23 cellular contexts compared by ENCODE assay signal in the genomic region with DNA sequence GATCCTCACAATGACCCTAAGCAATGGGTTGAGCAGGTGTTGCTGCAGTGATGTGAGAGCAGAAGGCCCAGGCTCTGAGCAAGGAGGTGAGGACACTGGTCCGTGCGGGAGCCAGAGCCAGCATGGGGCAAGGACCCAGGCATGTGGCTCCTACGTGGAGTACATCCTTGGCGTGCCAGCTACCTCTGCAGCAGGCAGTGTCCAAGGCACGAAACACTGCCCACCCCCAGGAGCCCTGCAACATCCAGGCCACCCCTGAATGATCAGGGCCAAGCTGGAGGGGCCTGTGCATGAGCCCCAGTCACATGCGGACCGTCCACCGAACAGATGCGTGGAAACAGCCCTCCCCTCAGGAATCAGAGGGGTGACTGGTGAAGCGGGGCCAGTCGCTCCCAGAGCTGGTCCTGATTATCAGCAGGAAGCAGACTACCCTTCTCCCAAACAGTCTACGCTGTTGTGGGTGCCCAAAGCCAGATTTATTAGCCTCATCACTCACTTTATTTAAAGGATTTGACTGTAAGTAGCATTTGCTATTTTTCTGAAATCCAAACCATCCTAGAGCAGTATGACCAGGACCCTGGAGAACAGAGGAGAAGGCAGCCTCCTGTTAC. TPM values are rescaled to one million over a fixed set of nuclear protein-coding genes. Genes with fewer than 3 reads are reported as not detected.
A peak's percentile ranks its signal among the peaks of the same experiment; 100 is the strongest.
DNase-seq lines count a peak whose midpoint lies in the region; ATAC-seq, FAIRE-seq and TF ChIP-seq lines count a peak whose summit lies in the region.
"Had no signal": no experiment of that assay in that cellular context is flagged by ENCODE, and none has a peak within 500 bp of the region (broad histone marks: within the 10 kb centered on the region; RNA-seq: fewer than 3 reads in every experiment).

No MANE protein-coding gene starts in this region.

- H3K4me2 ChIP-seq in H9 (ENCODE audit: insufficient read depth, insufficient read length, low read length), result no peak overlapping the region
- no peak overlapping the region for H3K4me2 ChIP-seq in neuronal stem cell (ENCODE audit: insufficient read depth, low read length, poor library complexity, severe bottlenecking)
- H3K4me2 ChIP-seq: BLaER1 had no signal

- H3K56ac ChIP-seq in H9 (ENCODE audit: insufficient read length, low read depth, low read length), result no peak overlapping the region

- no peak overlapping the region for H2BK12ac ChIP-seq in H9 (ENCODE audit: insufficient read length, low read depth, low read length)
- no peak overlapping the region for H2BK12ac ChIP-seq in neuronal stem cell (ENCODE audit: low read length)

- H2BK120ac ChIP-seq in H9 (ENCODE audit: low read depth, low read length, poor library complexity, severe bottlenecking) (no peak overlapping the region), neuronal stem cell (ENCODE audit: low read depth, low read length) (no peak overlapping the region)

- no peak for TF ChIP-seq CTCF in H9 (conservative IDR thresholded peaks at IDR 0.05)
- TF ChIP-seq CTCF in upper lobe of right lung (IDR thresholded peaks at IDR 0.05), result no peak

- H2AK5ac ChIP-seq in H9 (ENCODE audit: insufficient read length, low read length) (no peak overlapping the region), neuronal stem cell (ENCODE audit: low read depth, low read length) (no peak overlapping the region)

- H2BK5ac ChIP-seq in H9 (ENCODE audit: insufficient read length, low read length), result no peak overlapping the region
- no peak overlapping the region for H2BK5ac ChIP-seq in neuronal stem cell (ENCODE audit: low read length)

- H3K4me1 ChIP-seq in H9 (ENCODE audit: insufficient read depth, low read length), result no peaks in the 10 kb centered on the region
- H3K4me1 ChIP-seq in neuronal stem cell (ENCODE audit: control insufficient read depth in 2 of 2, insufficient read depth in 1 of 2, low read depth in 1 of 2, low read length in 2 of 2), result peaks cover 0 to 12% of the 10 kb centered on the region in 2 donors
- no peaks in the 10 kb centered on the region for H3K4me1 ChIP-seq in upper lobe of right lung
- H3K4me1 ChIP-seq: Caco-2 had no signal

- peaks cover 27% of the 10 kb centered on the region for H3K27me3 Mint-ChIP-seq in H9 (ENCODE audit: low read depth)
- H3K27me3 Mint-ChIP-seq: CD4-positive, CD25-positive, alpha-beta regulatory T cell had no signal

- no peak overlapping the region for H3K18ac ChIP-seq in H9 (ENCODE audit: insufficient read length, low read depth, low read length)
- no peak overlapping the region for H3K18ac ChIP-seq in neuronal stem cell (ENCODE audit: low read length)

- no peak overlapping the region for H2BK20ac ChIP-seq in H9 (ENCODE audit: low read depth, low read length, poor library complexity, severe bottlenecking)

- H3K9me3 Mint-ChIP-seq in H9, result no peaks in the 10 kb centered on the region
- H3K9me3 Mint-ChIP-seq: CD8-positive, alpha-beta T cell had no signal

- H3K4ac ChIP-seq in H9 (ENCODE audit: low read depth, low read length) (no peak overlapping the region), neuronal stem cell (ENCODE audit: low read length) (no peak overlapping the region)

- H3K4me3 ChIP-seq in neuronal stem cell (ENCODE audit: low read length in 2 of 2) (no peak overlapping the region), upper lobe of right lung (no peak overlapping the region)
- H3K4me3 ChIP-seq: BLaER1, GM12878, GM23248 had no signal

- no peak overlapping the region for H3T11ph ChIP-seq in H9 (ENCODE audit: low read length)

- H3K4me3 Mint-ChIP-seq in H9, result no peak overlapping the region
- H3K4me3 Mint-ChIP-seq: CD4-positive, CD25-positive, alpha-beta regulatory T cell; CD8-positive, alpha-beta T cell had no signal

- H3K9ac ChIP-seq in H9 (ENCODE audit: extremely low read depth, insufficient read length, low read length), result no peak overlapping the region
- no peak overlapping the region for H3K9ac ChIP-seq in neuronal stem cell (ENCODE audit: low read depth, low read length, poor library complexity)
- H3K9ac ChIP-seq: BLaER1, GM23248 had no signal

- no peaks in the 10 kb centered on the region for H4K20me1 ChIP-seq in H9 (ENCODE audit: control insufficient read depth, insufficient read depth, insufficient read length)
- H4K20me1 ChIP-seq: BLaER1 had no signal

- no peak overlapping the region for H2AFZ ChIP-seq in H9 (ENCODE audit: low read length)
- no peak overlapping the region for H2AFZ ChIP-seq in neuronal stem cell (ENCODE audit: low read length)
- H2AFZ ChIP-seq: GM23248 had no signal

- no peak overlapping the region for H2BK15ac ChIP-seq in H9 (ENCODE audit: low read depth, low read length)
- no peak overlapping the region for H2BK15ac ChIP-seq in neuronal stem cell (ENCODE audit: low read length)

- no peak for FAIRE-seq in GM19239 (lab: Jason Lieb, UNC)
- FAIRE-seq: GM12878, H1 had no signal

- H4K91ac ChIP-seq in H9 (ENCODE audit: insufficient read length, low read depth, low read length), result no peak overlapping the region
- H4K91ac ChIP-seq in neuronal stem cell (ENCODE audit: low read depth, low read length, poor library complexity), result no peak overlapping the region

- H3K23ac ChIP-seq in H9 (ENCODE audit: insufficient read length, low read depth, low read length) (no peak overlapping the region), neuronal stem cell (ENCODE audit: low read depth, low read length, poor library complexity) (peak overlapping the region; percentile 6)

- H3K27me3 ChIP-seq in H9 (ENCODE audit: insufficient read depth, low read length) (no peaks in the 10 kb centered on the region; the same call in 1 of the 2 replicates), neuronal stem cell (ENCODE audit: control insufficient read depth in 3 of 3, insufficient read depth in 3 of 3, low read depth in 1 of 3, low read length in 3 of 3) (peaks cover 0 to 4% (median 0%) of the 10 kb centered on the region in 3 experiments), upper lobe of right lung (peaks cover 18% of the 10 kb centered on the region)
- H3K27me3 ChIP-seq: BLaER1 had no signal

- peak overlapping the region; percentile 36; the same call in 1 of the 2 replicates for H3K14ac ChIP-seq in H9 (ENCODE audit: insufficient read depth, low read length)
- no peak overlapping the region for H3K14ac ChIP-seq in neuronal stem cell (ENCODE audit: low read length)

- no peaks in the 10 kb centered on the region for H3K23me2 ChIP-seq in H9 (ENCODE audit: insufficient read length, low read depth, low read length, poor library complexity, severe bottlenecking)

- no peaks in the 10 kb centered on the region for H3K9me3 ChIP-seq in H9 (ENCODE audit: control insufficient read depth, low read depth, low read length)
- H3K9me3 ChIP-seq in neuronal stem cell (replicated peaks in 1 of 2; ENCODE audit: control insufficient read depth in 2 of 2, insufficient read depth in 1 of 2, low read depth in 1 of 2, low read length in 2 of 2), result no peaks in the 10 kb centered on the region
- no peaks in the 10 kb centered on the region for H3K9me3 ChIP-seq in upper lobe of right lung
- H3K9me3 ChIP-seq: BLaER1, Caco-2 had no signal

- no peaks in the 10 kb centered on the region for H3K79me1 ChIP-seq in H9 (ENCODE audit: insufficient read depth, low read depth, low read length, poor library complexity, severe bottlenecking)
- H3K79me1 ChIP-seq in neuronal stem cell (ENCODE audit: low read depth, low read length), result no peaks in the 10 kb centered on the region

- intact Hi-C loops in upper lobe of right lung (cut with DNase I), result no loop called here

- DNase-seq in H9, result no peak
- no peak for DNase-seq in neuronal stem cell (ENCODE audit: low spot score)
- DNase-seq in upper lobe of right lung, result peak; percentile 52
- DNase-seq in RKO (ENCODE audit: low spot score), result no peak
- DNase-seq in DMS53 treated with DMSO at 0.1 percent for 48 hours (lab: John Stamatoyannopoulos, UW; ENCODE audit: unreplicated experiment), result no peak
- no peak for DNase-seq in GM19239 (ENCODE audit: insufficient read length, low spot score)
- DNase-seq: Caco-2; CD4-positive, CD25-positive, alpha-beta regulatory T cell; CD8-positive, alpha-beta T cell; DMS153; DMS79; EL; GDM1; GM23248; H7 had no signal

- H4K8ac ChIP-seq in H9 (replicated peaks; ENCODE audit: insufficient read length, low read depth, low read length) (no peak overlapping the region), neuronal stem cell (ENCODE audit: low read depth, low read length) (no peak overlapping the region)

- no peaks in the 10 kb centered on the region for H3K36me3 Mint-ChIP-seq in H9 (ENCODE audit: insufficient read depth in 1 of 3, low read depth in 3 of 3)
- H3K36me3 Mint-ChIP-seq: CD4-positive, CD25-positive, alpha-beta regulatory T cell; CD8-positive, alpha-beta T cell had no signal

- WGBS in H9 (ENCODE audit: extremely low coverage, insufficient read length, low lambda C conversion rate), result no CpG with 5 or more reads among the region's 12 CpGs
- no CpG with 5 or more reads among the region's 12 CpGs for WGBS in neuronal stem cell (ENCODE audit: extremely low coverage in 2 of 2, insufficient read length in 2 of 2, insufficient replicate concordance in 1 of 2), 2 donors

- H3K36me3 ChIP-seq in neuronal stem cell (replicated peaks in 1 of 2; ENCODE audit: control insufficient read depth in 2 of 2, insufficient read depth in 2 of 2, low read length in 2 of 2), result no peaks in the 10 kb centered on the region
- H3K36me3 ChIP-seq in upper lobe of right lung, result no peaks in the 10 kb centered on the region
- H3K36me3 ChIP-seq: BLaER1 had no signal

- H3K79me2 ChIP-seq in H9 (ENCODE audit: insufficient read depth, low read length), result no peaks in the 10 kb centered on the region

- H3K27ac Mint-ChIP-seq in H9, result no peak overlapping the region
- H3K27ac Mint-ChIP-seq: CD4-positive, CD25-positive, alpha-beta regulatory T cell; CD8-positive, alpha-beta T cell had no signal

- no peak overlapping the region for H3K27ac ChIP-seq in H9 (ENCODE audit: insufficient read length, low read depth, low read length)
- no peak overlapping the region for H3K27ac ChIP-seq in neuronal stem cell (replicated peaks; ENCODE audit: low read length)
- H3K27ac ChIP-seq in upper lobe of right lung, result no peak overlapping the region
- H3K27ac ChIP-seq: BLaER1, C4-2B, GM23248 had no signal

- H3K4me1 Mint-ChIP-seq in H9, result peaks cover 8 to 12% of the 10 kb centered on the region in 2 experiments
- H3K4me1 Mint-ChIP-seq: CD4-positive, CD25-positive, alpha-beta regulatory T cell had no signal

- ATAC-seq in SK-N-SH treated with all-trans-retinoic acid at 6 μM for 48 hours, result no peak; the same call in 2 of the 3 replicates
- no peak for ATAC-seq in upper lobe of right lung
- ATAC-seq: CD8-positive, alpha-beta T cell; GM12878; HCT116 had no signal

- H4K5ac ChIP-seq in H9 (ENCODE audit: insufficient read length, low read depth, low read length), result no peak overlapping the region

TF ChIP-seq in SK-N-SH treated with all-trans-retinoic acid at 6 μM for 48 hours, 23 proteins besides CTCF, POLR2A, EP300 and RAD21 (continues in another document):
- TF ChIP-seq TCF4 (CRISPR knock-in tag; IDR thresholded peaks at IDR 0.05; ENCODE audit: borderline replicate concordance), result peak; percentile 44; the same call in 1 of the 2 replicates

RNA-seq across cellular contexts. Expression of gene CELF4, which starts 16.8 kb away (rescaled TPM):
- 1.1 and 1.5 TPM in 2 replicates for total RNA-seq in H9 (2021)
- polyA plus RNA-seq in neuronal stem cell (2013, experiment 1 of 2), result 8.5 TPM
- 10.2 TPM for polyA plus RNA-seq in neuronal stem cell (2013, experiment 2 of 2)
- total RNA-seq in upper lobe of right lung, result 1.2 TPM
- total RNA-seq: A172; A673; CD4-positive, CD25-positive, alpha-beta regulatory T cell; CD8-positive, alpha-beta T cell; GM12878; GM23248 had no signal
